1 cellular context compared by ENCODE assay signal in genomic region chr10:73648252-73648651, GRCh38.
TF ChIP-seq lines count a peak whose summit lies in the region.

No MANE protein-coding gene starts in this region.

TF ChIP-seq in HepG2, 621 proteins besides CTCF, POLR2A, EP300 and RAD21:
- TF ChIP-seq NBN (conservative IDR thresholded peaks at IDR 0.05) (no peak), ZNF430 (CRISPR knock-in tag; IDR thresholded peaks at IDR 0.05) (no peak), ZNF263 (CRISPR knock-in tag; IDR thresholded peaks at IDR 0.05) (peak; percentile 80)
